13 cellular contexts compared by ENCODE assay signal in genomic region chr2:202718614-202719013, GRCh38.
DNase-seq lines count a peak whose midpoint lies in the region; ATAC-seq and TF ChIP-seq lines count a peak whose summit lies in the region.
"Had no signal": no experiment of that assay in that cellular context is flagged by ENCODE, and none has a peak within 500 bp of the region (broad histone marks: within the 10 kb centered on the region; RNA-seq: fewer than 3 reads in every experiment).

No MANE protein-coding gene starts in this region.

- ATAC-seq in GM18505 (IDR thresholded peaks at IDR 0.05; ENCODE audit: unreplicated experiment): no peak

- TF ChIP-seq POLR2A in breast epithelium (IDR thresholded peaks at IDR 0.05) (no peak), GM18505 (IDR thresholded peaks at IDR 0.05; ENCODE audit: borderline replicate concordance, extremely low read depth, insufficient read depth, insufficient read length) (no peak)

- no peak overlapping the region for H3K4me3 Mint-ChIP-seq in MCF 10A (ENCODE audit: unreplicated experiment)
- H3K4me3 Mint-ChIP-seq: activated CD4-positive, alpha-beta memory T cell treated with anti-CD3 and anti-CD28 coated beads, Interleukin-2, amount 10 ng/mL, durations not matched to agents 7 days and 5 days; activated naive CD8-positive, alpha-beta T cell treated with anti-CD3 and anti-CD28 coated beads, Interleukin-2, amount 10 ng/mL, durations not matched to agents 7 days and 5 days had no signal

- no TSS peak for BruUV-seq in MCF 10A (replicated peaks; lab: Mats Ljungman, UMichigan)

- no peak overlapping the region for H3K27ac ChIP-seq in breast epithelium
- H3K27ac ChIP-seq in SK-N-MC: no peak overlapping the region
- H3K27ac ChIP-seq: prostate gland had no signal

- H3K9me3 ChIP-seq in breast epithelium: peaks cover 9 to 13% of the 10 kb centered on the region in 2 donors
- no peaks in the 10 kb centered on the region for H3K9me3 ChIP-seq in SK-N-MC (ENCODE audit: low read depth, low read length)
- H3K9me3 ChIP-seq: prostate gland had no signal

- peaks cover 14% of the 10 kb centered on the region for H3K9me3 Mint-ChIP-seq in MCF 10A (ENCODE audit: unreplicated experiment)

- CTCF ChIA-PET in MCF 10A (lab: Yijun Ruan, JAX): interaction anchor here (1.0 to 2.5 kb wide), 3 partner anchors 84 to 193 kb away, joined by 4 to 12 read pairs (median 5); partner anchors contain the start of genes FAM117B and WDR12

- no peaks in the 10 kb centered on the region for H3K4me1 ChIP-seq in breast epithelium
- H3K4me1 ChIP-seq: prostate gland had no signal

- DNase-seq in MCF 10A (ENCODE audit: unreplicated experiment): peak; percentile 49
- no peak for DNase-seq in breast epithelium (ENCODE audit: low spot score in 2 of 2)
- peak; percentile 34 for DNase-seq in SK-N-MC (ENCODE audit: low read depth, low spot score)
- peak; percentile 24 for DNase-seq in fibroblast of the aortic adventitia (ENCODE audit: low read depth)
- DNase-seq in NK-92 treated with Interleukin-12 subunit alpha and Interleukin-12 subunit beta, amount 100 ng/mL, for 24 hours (lab: John Stamatoyannopoulos, UW): no peak
- no peak for DNase-seq in SK-N-DZ (ENCODE audit: low spot score)
- DNase-seq in activated CD4-positive, alpha-beta T cell treated with anti-CD3 and anti-CD28 coated beads, Interleukin-2, amount 50 U/mL, for 1 hour: no peak
- DNase-seq: activated CD4-positive, alpha-beta memory T cell treated with anti-CD3 and anti-CD28 coated beads, Interleukin-2, amount 10 ng/mL, durations not matched to agents 7 days and 5 days; activated naive CD8-positive, alpha-beta T cell treated with anti-CD3 and anti-CD28 coated beads, Interleukin-2, amount 10 ng/mL, durations not matched to agents 7 days and 5 days; left cardiac atrium; NCI-H345 had no signal

- no peak overlapping the region for H3K9ac ChIP-seq in SK-N-MC (ENCODE audit: insufficient read length)

- intact Hi-C loops in MCF 10A (cut with micrococcal nuclease): no loop called here
- intact Hi-C loops in breast epithelium (cut with DNase I; ENCODE audit: low total_unique reads): no loop called here

- TF ChIP-seq CTCF in MCF 10A (IDR thresholded peaks at IDR 0.05; ENCODE audit: unreplicated experiment) (no peak), breast epithelium (IDR thresholded peaks at IDR 0.05) (no peak), fibroblast of the aortic adventitia (IDR thresholded peaks at IDR 0.05; ENCODE audit: insufficient read depth, low read length) (no peak)

- peaks cover 5% of the 10 kb centered on the region for H3K36me3 Mint-ChIP-seq in MCF 10A (ENCODE audit: insufficient read depth, unreplicated experiment)

- no peak overlapping the region for H3K4me3 ChIP-seq in breast epithelium
- H3K4me3 ChIP-seq in SK-N-MC: no peak overlapping the region
- no peak overlapping the region for H3K4me3 ChIP-seq in fibroblast of the aortic adventitia (ENCODE audit: low read depth, low read length)
- H3K4me3 ChIP-seq: prostate gland had no signal

- H3K36me3 ChIP-seq in breast epithelium: no peaks in the 10 kb centered on the region
- no peaks in the 10 kb centered on the region for H3K36me3 ChIP-seq in SK-N-MC (ENCODE audit: insufficient read depth, low read length)
- H3K36me3 ChIP-seq: prostate gland had no signal

- H3K27me3 Mint-ChIP-seq in MCF 10A (ENCODE audit: insufficient read depth, unreplicated experiment): no peaks in the 10 kb centered on the region
- H3K27me3 Mint-ChIP-seq: activated CD4-positive, alpha-beta memory T cell treated with anti-CD3 and anti-CD28 coated beads, Interleukin-2, amount 10 ng/mL, durations not matched to agents 7 days and 5 days; activated naive CD8-positive, alpha-beta T cell treated with anti-CD3 and anti-CD28 coated beads, Interleukin-2, amount 10 ng/mL, durations not matched to agents 7 days and 5 days had no signal

- peaks cover 12% of the 10 kb centered on the region for H3K4me1 Mint-ChIP-seq in MCF 10A (ENCODE audit: insufficient read depth, unreplicated experiment)
- H3K4me1 Mint-ChIP-seq: activated CD4-positive, alpha-beta memory T cell treated with anti-CD3 and anti-CD28 coated beads, Interleukin-2, amount 10 ng/mL, durations not matched to agents 7 days and 5 days had no signal

- H3K27me3 ChIP-seq in breast epithelium: no peaks in the 10 kb centered on the region

- H3K27ac Mint-ChIP-seq in MCF 10A (ENCODE audit: low read depth, unreplicated experiment): no peak overlapping the region
- H3K27ac Mint-ChIP-seq: activated CD4-positive, alpha-beta memory T cell treated with anti-CD3 and anti-CD28 coated beads, Interleukin-2, amount 10 ng/mL, durations not matched to agents 7 days and 5 days had no signal

- POLR2A ChIA-PET in MCF 10A (lab: Yijun Ruan, JAX): interaction anchor here (1.0 to 3.0 kb wide), 4 partner anchors 27 to 193 kb away, joined by 4 to 16 read pairs (median 6); partner anchors contain the start of genes CARF, FAM117B and WDR12

Comparison
In these comparisons a context has a peak if more than half of its experiments do, and no peak if none do; other contexts are left out.
1. DNase-seq: peak in MCF 10A (single experiment), SK-N-MC (single experiment) and fibroblast of the aortic adventitia (single experiment); none in breast epithelium (0 of 2), NK-92 treated with Interleukin-12 subunit alpha and Interleukin-12 subunit beta, amount 100 ng/mL, for 24 hours (single experiment), SK-N-DZ (single experiment) and activated CD4-positive, alpha-beta T cell treated with anti-CD3 and anti-CD28 coated beads, Interleukin-2, amount 50 U/mL, for 1 hour (single experiment).